ENCODE assay signal across 1 cellular context in genomic region chr1:59062743-59063142, GRCh38.
TF ChIP-seq lines count a peak whose summit lies in the region.

No MANE protein-coding gene starts in this region.

TF ChIP-seq in K562, 482 proteins besides CTCF, POLR2A, EP300 and RAD21 (continued from another document and continues in another):
- TF ChIP-seq CEBPZ (IDR thresholded peaks at IDR 0.05; ENCODE audit: borderline replicate concordance, low read depth, low read length) (no peak), ETV6 (IDR thresholded peaks at IDR 0.05; ENCODE audit: borderline replicate concordance in 1 of 2, low read depth in 2 of 2, low read length in 1 of 2) (no peak), ETV6 (CRISPR knock-in tag; IDR thresholded peaks at IDR 0.05; ENCODE audit: borderline replicate concordance) (no peak), KDM5B (IDR thresholded peaks at IDR 0.05; ENCODE audit: insufficient replicate concordance, low read depth, low read length) (no peak), SMAD3 (CRISPR knock-in tag; conservative IDR thresholded peaks at IDR 0.05) (no peak), PTBP1 (IDR thresholded peaks at IDR 0.05; ENCODE audit: low read depth, low read length) (no peak), PYGO2 (tag; IDR thresholded peaks at IDR 0.05) (no peak), NCOR1 (IDR thresholded peaks at IDR 0.05) (peak; percentile 33; the same call in 1 of the 2 replicates), COPS2 (conservative IDR thresholded peaks at IDR 0.05) (no peak), MLX (CRISPR knock-in tag; conservative IDR thresholded peaks at IDR 0.05) (no peak), THAP12 (CRISPR knock-in tag; IDR thresholded peaks at IDR 0.05) (no peak), ZNF175 (CRISPR knock-in tag; IDR thresholded peaks at IDR 0.05; ENCODE audit: low read depth) (peak; percentile 55; the same call in 1 of the 2 replicates), ZNF644 (tag; IDR thresholded peaks at IDR 0.05; ENCODE audit: low read depth) (no peak), CUX1 (CRISPR knock-in tag; IDR thresholded peaks at IDR 0.05) (no peak), TEAD4 (IDR thresholded peaks at IDR 0.05; ENCODE audit: low read length) (peak; percentile 25; the same call in 1 of the 2 replicates), TEAD4 (CRISPR knock-in tag; IDR thresholded peaks at IDR 0.05; ENCODE audit: borderline replicate concordance) (no peak), ZNF699 (CRISPR knock-in tag; IDR thresholded peaks at IDR 0.05; ENCODE audit: insufficient replicate concordance) (no peak), ZBTB43 (CRISPR knock-in tag; IDR thresholded peaks at IDR 0.05) (no peak), ATF7 (IDR thresholded peaks at IDR 0.05) (peak; percentile 25; the same call in 1 of the 2 replicates), PHF21A (IDR thresholded peaks at IDR 0.05; ENCODE audit: borderline replicate concordance, low read depth) (no peak), CTBP1 (IDR thresholded peaks at IDR 0.05; ENCODE audit: borderline replicate concordance) (peak; percentile 43; the same call in 1 of the 2 replicates), IRF9 (tag; IDR thresholded peaks at IDR 0.05) (no peak), ZNF3 (CRISPR knock-in tag; IDR thresholded peaks at IDR 0.05) (no peak), CHD1 (IDR thresholded peaks at IDR 0.05; ENCODE audit: low read length) (no peak), TCF15 (CRISPR knock-in tag; IDR thresholded peaks at IDR 0.05) (no peak), RBM39 (optimal IDR thresholded peaks at IDR 0.05; ENCODE audit: low read depth, low read length) (no peak), SOX6 (IDR thresholded peaks at IDR 0.05) (peak; percentile 48; the same call in 1 of the 2 replicates), FOXA1 (IDR thresholded peaks at IDR 0.05; ENCODE audit: borderline replicate concordance) (no peak), FOSL1 (tag; conservative IDR thresholded peaks at IDR 0.05) (peak; percentile 39; the same call in 1 of the 2 replicates), CBFB (CRISPR knock-in tag; IDR thresholded peaks at IDR 0.05) (no peak), HDAC8 (tag; IDR thresholded peaks at IDR 0.05) (no peak), U2AF1 (optimal IDR thresholded peaks at IDR 0.05; ENCODE audit: low read depth, low read length) (no peak), HDGF (IDR thresholded peaks at IDR 0.05) (no peak), ZKSCAN8 (CRISPR knock-in tag; IDR thresholded peaks at IDR 0.05) (no peak), BHLHE40 (IDR thresholded peaks at IDR 0.05; ENCODE audit: low read length) (peak; percentile 54; the same call in 1 of the 2 replicates), ETS2 (tag; IDR thresholded peaks at IDR 0.05; ENCODE audit: borderline replicate concordance, poor library complexity, severe bottlenecking) (no peak), MAFK (IDR thresholded peaks at IDR 0.05; ENCODE audit: low read length) (no peak), BCLAF1 (IDR thresholded peaks at IDR 0.05; ENCODE audit: borderline replicate concordance in 1 of 2, control insufficient read depth in 1 of 2, low read depth in 2 of 2, low read length in 1 of 2) (no peak), ZNF212 (CRISPR knock-in tag; IDR thresholded peaks at IDR 0.05) (no peak), ATF1 (CRISPR knock-in tag; IDR thresholded peaks at IDR 0.05) (no peak), ATF1 (tag; IDR thresholded peaks at IDR 0.05) (no peak), GABPA (tag; conservative IDR thresholded peaks at IDR 0.05; ENCODE audit: low read depth) (no peak), MITF (IDR thresholded peaks at IDR 0.05) (peak; percentile 82), IFI16 (CRISPR knock-in tag; IDR thresholded peaks at IDR 0.05) (no peak), ZNF140 (CRISPR knock-in tag; IDR thresholded peaks at IDR 0.05) (no peak), SNRNP70 (optimal IDR thresholded peaks at IDR 0.05; ENCODE audit: low read depth, low read length) (no peak), ZNF77 (CRISPR knock-in tag; IDR thresholded peaks at IDR 0.05) (no peak), THRAP3 (IDR thresholded peaks at IDR 0.05; ENCODE audit: borderline replicate concordance) (no peak), GTF2E2 (tag; IDR thresholded peaks at IDR 0.05) (no peak), NR2C2 (CRISPR knock-in tag; IDR thresholded peaks at IDR 0.05) (no peak), NR2C2 (tag; IDR thresholded peaks at IDR 0.05) (no peak), STAT5B (CRISPR knock-in tag; IDR thresholded peaks at IDR 0.05) (no peak), KDM1A (IDR thresholded peaks at IDR 0.05) (0 out of 4 replicates have a peak, but pooled peaks of 1 of the 2 experiments have one; percentile 8), KAT8 (IDR thresholded peaks at IDR 0.05; ENCODE audit: low read depth) (no peak)
